Comparison of ENCODE assay signal across 23 cellular contexts in genomic region chr12:2864198-2864597, GRCh38.
"Had no signal": no experiment of that assay in that cellular context is flagged by ENCODE, and none has a peak within 500 bp of the region (broad histone marks: within the 10 kb centered on the region; RNA-seq: fewer than 3 reads in every experiment).

No MANE protein-coding gene starts in this region.

- ATAC-seq: gastrocnemius medialis; left lobe of liver; naive thymus-derived CD4-positive, alpha-beta T cell; stimulated activated naive B cell treated with anti-CD40 and anti-IgM and Interleukin-4, amounts not matched to agents 10 μg/mL and 1 μg/mL and 100 μg/mL, for 72 hours; upper lobe of right lung had no signal

- H3K9me3 ChIP-seq: gastrocnemius medialis, prostate gland, right atrium auricular region, sigmoid colon, suprapubic skin, transverse colon, upper lobe of right lung, uterus had no signal

- DNase-seq: dorsolateral prefrontal cortex; effector CD4-positive, alpha-beta T cell; endodermal cell; foreskin fibroblast; gastrocnemius medialis; mesenchymal stem cell; naive thymus-derived CD4-positive, alpha-beta T cell; sigmoid colon; stimulated activated CD4-positive, alpha-beta T cell treated with anti-CD3 and anti-CD28 coated beads, Interleukin-4, amount 100 ng/mL, for 4 hours; stimulated activated naive B cell treated with anti-CD40 and anti-IgM and Interleukin-4, amounts not matched to agents 10 μg/mL and 1 μg/mL and 100 μg/mL, for 72 hours; transverse colon; upper lobe of right lung; uterus had no signal

- H3K27me3 Mint-ChIP-seq: naive thymus-derived CD4-positive, alpha-beta T cell; stimulated activated naive B cell treated with anti-CD40 and anti-IgM and Interleukin-4, amounts not matched to agents 10 μg/mL and 1 μg/mL and 100 μg/mL, for 72 hours; stimulated activated naive CD8-positive, alpha-beta T cell treated with anti-CD3 and anti-CD28 coated beads, Interleukin-15, Interleukin-2, amounts not matched to agents 100 ng/mL and 50 ng/mL, for 24 hours had no signal

- H3K27ac Mint-ChIP-seq: mesothelial cell of epicardium; nephron; neural progenitor cell; stimulated activated naive B cell treated with anti-CD40 and anti-IgM and Interleukin-4, amounts not matched to agents 10 μg/mL and 1 μg/mL and 100 μg/mL, for 72 hours; stimulated activated naive CD8-positive, alpha-beta T cell treated with anti-CD3 and anti-CD28 coated beads, Interleukin-15, Interleukin-2, amounts not matched to agents 100 ng/mL and 50 ng/mL, for 24 hours had no signal

- H3K4me1 Mint-ChIP-seq: endodermal cell; mesothelial cell of epicardium; nephron; neural progenitor cell; stimulated activated naive B cell treated with anti-CD40 and anti-IgM and Interleukin-4, amounts not matched to agents 10 μg/mL and 1 μg/mL and 100 μg/mL, for 72 hours had no signal

- H3K4me1 ChIP-seq: neural progenitor cell, parathyroid adenoma, prostate gland, right atrium auricular region, sigmoid colon, suprapubic skin, transverse colon, upper lobe of right lung, uterus had no signal

- H3K4me3 Mint-ChIP-seq: endodermal cell; mesothelial cell of epicardium; naive thymus-derived CD4-positive, alpha-beta T cell; nephron; neural progenitor cell; stimulated activated naive B cell treated with anti-CD40 and anti-IgM and Interleukin-4, amounts not matched to agents 10 μg/mL and 1 μg/mL and 100 μg/mL, for 72 hours; stimulated activated naive CD8-positive, alpha-beta T cell treated with anti-CD3 and anti-CD28 coated beads, Interleukin-15, Interleukin-2, amounts not matched to agents 100 ng/mL and 50 ng/mL, for 24 hours had no signal

- H3K4me3 ChIP-seq: dorsolateral prefrontal cortex, gastrocnemius medialis, neural progenitor cell, prostate gland, right atrium auricular region, sigmoid colon, suprapubic skin, transverse colon, upper lobe of right lung, uterus had no signal

- H3K9me3 Mint-ChIP-seq: endodermal cell; mesothelial cell of epicardium; naive thymus-derived CD4-positive, alpha-beta T cell; nephron; neural progenitor cell; stimulated activated naive B cell treated with anti-CD40 and anti-IgM and Interleukin-4, amounts not matched to agents 10 μg/mL and 1 μg/mL and 100 μg/mL, for 72 hours; stimulated activated naive CD8-positive, alpha-beta T cell treated with anti-CD3 and anti-CD28 coated beads, Interleukin-15, Interleukin-2, amounts not matched to agents 100 ng/mL and 50 ng/mL, for 24 hours had no signal

- H3K36me3 ChIP-seq: gastrocnemius medialis, prostate gland, right atrium auricular region, sigmoid colon, transverse colon, upper lobe of right lung, uterus had no signal

- H3K27ac ChIP-seq: dorsolateral prefrontal cortex, epithelial cell of prostate, neural progenitor cell, parathyroid adenoma, prostate gland, right atrium auricular region, sigmoid colon, suprapubic skin, transverse colon, upper lobe of right lung, uterus had no signal
